18 cellular contexts compared by ENCODE assay signal in the genomic region with DNA sequence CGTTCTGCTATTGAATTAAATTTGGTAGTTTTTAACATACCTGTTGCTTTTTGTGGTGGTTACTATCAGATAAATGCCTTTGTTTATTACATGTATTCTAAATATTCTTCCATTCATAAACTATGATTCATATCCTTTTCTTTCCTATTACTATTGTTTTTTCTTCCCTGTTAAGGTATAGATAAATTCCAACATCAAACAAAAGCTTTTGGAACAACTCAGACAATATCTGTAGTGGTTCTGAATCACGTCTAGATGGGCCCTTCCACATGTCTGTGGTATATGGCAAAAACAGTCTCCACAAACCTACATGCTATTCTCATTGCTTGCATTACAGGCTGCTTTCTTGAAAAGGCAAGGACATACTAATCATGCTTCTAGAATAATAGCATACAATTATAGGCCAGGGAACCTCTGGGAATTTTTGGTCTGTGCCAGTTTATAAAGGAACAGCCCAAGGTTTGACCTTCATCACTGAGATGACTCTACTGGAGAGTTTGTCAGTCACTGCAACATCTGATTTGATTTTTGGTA.
"Had no signal": no experiment of that assay in that cellular context is flagged by ENCODE, and none has a peak within 500 bp of the region (broad histone marks: within the 10 kb centered on the region; RNA-seq: fewer than 3 reads in every experiment).

No MANE protein-coding gene starts in this region.

- DNase-seq: activated CD4-positive, alpha-beta T cell treated with anti-CD3 and anti-CD28 coated beads for 4 hours; activated naive CD4-positive, alpha-beta T cell treated with anti-CD3 and anti-CD28 coated beads for 36 hours; adrenal gland; endodermal cell; foreskin fibroblast; left colon; mesenchymal stem cell; occipital lobe; right lobe of liver; stimulated activated CD4-positive, alpha-beta T cell treated with anti-CD3 and anti-CD28 coated beads, Interleukin-2, amount 100 ng/mL, for 24 hours; stimulated activated naive B cell treated with anti-CD40 and anti-IgM and Interleukin-4, amounts not matched to agents 10 μg/mL and 1 μg/mL and 100 μg/mL, for 72 hours; substantia nigra had no signal

- H3K27me3 Mint-ChIP-seq: central memory CD8-positive, alpha-beta T cell; dendritic cell treated with granulocyte-macrophage colony-stimulating factor and Interleukin-4, amounts not matched to agents 40 ng/mL and 50 ng/mL, for 4 days; progenitor cell of endocrine pancreas; stimulated activated naive B cell treated with anti-CD40 and anti-IgM and Interleukin-4, amounts not matched to agents 10 μg/mL and 1 μg/mL and 100 μg/mL, for 72 hours; type B pancreatic cell had no signal

- H3K9me3 ChIP-seq: adrenal gland, right lobe of liver had no signal

- H3K36me3 Mint-ChIP-seq: type B pancreatic cell had no signal

- H3K36me3 ChIP-seq: adrenal gland, right lobe of liver had no signal

- H3K4me3 ChIP-seq: adrenal gland, right lobe of liver had no signal

- H3K27ac Mint-ChIP-seq: activated naive CD4-positive, alpha-beta T cell treated with anti-CD3 and anti-CD28 coated beads for 36 hours; dendritic cell treated with granulocyte-macrophage colony-stimulating factor and Interleukin-4, amounts not matched to agents 40 ng/mL and 50 ng/mL, for 4 days; endodermal cell; nephron; progenitor cell of endocrine pancreas; stimulated activated naive B cell treated with anti-CD40 and anti-IgM and Interleukin-4, amounts not matched to agents 10 μg/mL and 1 μg/mL and 100 μg/mL, for 72 hours; type B pancreatic cell had no signal

- ATAC-seq: esophagus mucosa; left colon; right lobe of liver; stimulated activated naive B cell treated with anti-CD40 and anti-IgM and Interleukin-4, amounts not matched to agents 10 μg/mL and 1 μg/mL and 100 μg/mL, for 72 hours had no signal

- H3K9me3 Mint-ChIP-seq: activated naive CD4-positive, alpha-beta T cell treated with anti-CD3 and anti-CD28 coated beads for 36 hours; central memory CD8-positive, alpha-beta T cell; dendritic cell treated with granulocyte-macrophage colony-stimulating factor and Interleukin-4, amounts not matched to agents 40 ng/mL and 50 ng/mL, for 4 days; endodermal cell; nephron; stimulated activated naive B cell treated with anti-CD40 and anti-IgM and Interleukin-4, amounts not matched to agents 10 μg/mL and 1 μg/mL and 100 μg/mL, for 72 hours; type B pancreatic cell had no signal

- H3K27ac ChIP-seq: adrenal gland, right lobe of liver had no signal

- H3K4me3 Mint-ChIP-seq: activated naive CD4-positive, alpha-beta T cell treated with anti-CD3 and anti-CD28 coated beads for 36 hours; central memory CD8-positive, alpha-beta T cell; dendritic cell treated with granulocyte-macrophage colony-stimulating factor and Interleukin-4, amounts not matched to agents 40 ng/mL and 50 ng/mL, for 4 days; endodermal cell; nephron; stimulated activated naive B cell treated with anti-CD40 and anti-IgM and Interleukin-4, amounts not matched to agents 10 μg/mL and 1 μg/mL and 100 μg/mL, for 72 hours; type B pancreatic cell had no signal

- H3K27me3 ChIP-seq: adrenal gland, right lobe of liver had no signal
